ENCODE assay signal across 16 cellular contexts in the genomic region with DNA sequence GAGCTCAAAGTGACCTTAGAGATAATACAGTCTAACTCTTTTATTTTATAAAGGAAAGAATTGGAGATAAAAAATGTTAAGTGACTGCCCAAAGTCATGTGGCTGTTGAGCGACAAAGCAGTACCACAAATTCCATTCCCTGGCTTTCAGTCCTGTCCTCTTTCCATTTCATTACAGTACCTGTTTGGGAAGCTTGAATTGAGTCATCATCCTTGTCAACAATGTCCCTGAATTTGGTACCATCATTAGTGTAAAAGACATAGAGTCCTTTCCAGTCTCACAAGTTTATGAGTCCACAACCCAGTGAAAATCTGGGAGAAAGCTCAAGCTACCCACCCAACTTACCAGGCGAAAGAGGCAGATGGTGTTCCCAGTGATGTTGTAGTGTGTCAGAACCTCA. TPM values are rescaled to one million over a fixed set of nuclear protein-coding genes. Genes with fewer than 3 reads are reported as not detected.
DNase-seq lines count a peak whose midpoint lies in the region; FAIRE-seq and TF ChIP-seq lines count a peak whose summit lies in the region.
"Had no signal": no experiment of that assay in that cellular context is flagged by ENCODE, and none has a peak within 500 bp of the region (broad histone marks: within the 10 kb centered on the region; RNA-seq: fewer than 3 reads in every experiment).

No MANE protein-coding gene starts in this region.

- H3K36me3 ChIP-seq in colonic mucosa, result no peaks in the 10 kb centered on the region
- H3K36me3 ChIP-seq in tibial artery, result no peaks in the 10 kb centered on the region
- no peaks in the 10 kb centered on the region for H3K36me3 ChIP-seq in SK-N-SH (replicated peaks in 1 of 2; ENCODE audit: control insufficient read depth in 1 of 2, insufficient read depth in 2 of 2, low read length in 1 of 2)

- H3K9me3 Mint-ChIP-seq in nephron, result peaks cover 2% of the 10 kb centered on the region
- H3K9me3 Mint-ChIP-seq: GM23338 had no signal

- no peak for TF ChIP-seq CTCF in colonic mucosa (IDR thresholded peaks at IDR 0.05)
- TF ChIP-seq CTCF in nephron (IDR thresholded peaks at IDR 0.05; ENCODE audit: unreplicated experiment in 3 of 3), result no peak
- TF ChIP-seq CTCF in tibial artery (IDR thresholded peaks at IDR 0.05), result no peak
- no peak for TF ChIP-seq CTCF in SK-N-SH (IDR thresholded peaks at IDR 0.05)

- no peak overlapping the region for H3K4me3 Mint-ChIP-seq in nephron
- H3K4me3 Mint-ChIP-seq: GM23338 had no signal

- no peak for TF ChIP-seq RAD21 in SK-N-SH (IDR thresholded peaks at IDR 0.05; ENCODE audit: low read length)

- H3K27me3 ChIP-seq in colonic mucosa (no peaks in the 10 kb centered on the region), tibial artery (no peaks in the 10 kb centered on the region), SK-N-SH (ENCODE audit: insufficient read depth) (no peaks in the 10 kb centered on the region)
- H3K27me3 ChIP-seq: BLaER1 had no signal

- no peaks in the 10 kb centered on the region for H3K79me2 ChIP-seq in SK-N-SH (ENCODE audit: insufficient read depth)

- no peak overlapping the region; the same call in 1 of the 2 replicates for H2AFZ ChIP-seq in SK-N-SH (ENCODE audit: low read depth)
- H2AFZ ChIP-seq: GM23338 had no signal

- no peaks in the 10 kb centered on the region for H3K9me2 ChIP-seq in SK-N-SH

- H3K27me3 Mint-ChIP-seq in nephron (ENCODE audit: low read depth), result no peaks in the 10 kb centered on the region

- DNase-seq in HT-29 (ENCODE audit: low spot score) (peak; percentile 54), colonic mucosa (no peak), urothelium cell line (ENCODE audit: low spot score) (no peak), tibial artery (no peak), SK-N-SH (no peak)
- no peak for DNase-seq in activated naive CD4-positive, alpha-beta T cell treated with anti-CD3 and anti-CD28 coated beads, Interleukin-2, amount 50 U/mL, for 16 hours
- DNase-seq: DMS153, NCI-H2107, NCI-H345, NCI-H526 treated with DMSO at 0.1 percent for 48 hours, OCI-M1 had no signal

- H3K27ac Mint-ChIP-seq in nephron, result peak overlapping the region; percentile 95 to 98 (median 98)
- H3K27ac Mint-ChIP-seq: GM23338 had no signal

- intact Hi-C loops in colonic mucosa (cut with DNase I), result no loop called here
- intact Hi-C loops in tibial artery (cut with DNase I; ENCODE audit: low total_unique reads), result loop anchor here (10.0 kb wide), 1 partner anchor 50 kb away; no protein-coding TSS in a partner anchor

- H3K27ac ChIP-seq in colonic mucosa (peak overlapping the region; percentile 46), tibial artery (no peak overlapping the region), SK-N-SH (ENCODE audit: low read depth in 2 of 2, low read length in 1 of 2) (no peak overlapping the region)
- H3K27ac ChIP-seq: BLaER1 had no signal

- POLR2A ChIA-PET in SK-N-SH (lab: Yijun Ruan, JAX), result no interaction called here

- H4K20me1 ChIP-seq in SK-N-SH (ENCODE audit: insufficient read depth), result no peaks in the 10 kb centered on the region
- H4K20me1 ChIP-seq: BLaER1 had no signal

- H3K4me1 ChIP-seq in colonic mucosa (no peaks in the 10 kb centered on the region), tibial artery (peaks cover 0 to 20% (median 11%) of the 10 kb centered on the region in 4 donors), SK-N-SH (ENCODE audit: control insufficient read depth in 1 of 2, insufficient read depth in 2 of 2, low read depth in 1 of 2, low read length in 1 of 2) (peaks cover 0 to 10% of the 10 kb centered on the region in 2 experiments; a peak in 2 of 4 replicates)

- H3K36me3 Mint-ChIP-seq in nephron (ENCODE audit: low read depth), result no peaks in the 10 kb centered on the region

- H3K4me1 Mint-ChIP-seq in nephron, result peaks cover 25% of the 10 kb centered on the region

- no peaks in the 10 kb centered on the region for H3K9me3 ChIP-seq in colonic mucosa
- no peaks in the 10 kb centered on the region for H3K9me3 ChIP-seq in tibial artery
- H3K9me3 ChIP-seq in SK-N-SH, result no peaks in the 10 kb centered on the region
- H3K9me3 ChIP-seq: BLaER1 had no signal

- no peak overlapping the region for H3K4me2 ChIP-seq in SK-N-SH
- H3K4me2 ChIP-seq: BLaER1, GM23338 had no signal

- FAIRE-seq in urothelium cell line (lab: Jason Lieb, UNC), result peak; percentile 35
- FAIRE-seq: K562 had no signal

- peaks cover 9% of the 10 kb centered on the region for H3F3A ChIP-seq in SK-N-SH (replicated peaks; ENCODE audit: insufficient read depth)

- TF ChIP-seq EP300 in SK-N-SH (IDR thresholded peaks at IDR 0.05; ENCODE audit: borderline replicate concordance in 1 of 2, low read depth in 1 of 2, low read length in 1 of 2), result no peak

- no peak overlapping the region for H3K4me3 ChIP-seq in colonic mucosa
- no peak overlapping the region for H3K4me3 ChIP-seq in tibial artery
- no peak overlapping the region for H3K4me3 ChIP-seq in SK-N-SH (ENCODE audit: low read depth in 2 of 2, low read length in 1 of 2)
- H3K4me3 ChIP-seq: BLaER1, GM23338, K562 had no signal

- CTCF ChIA-PET in SK-N-SH (lab: Yijun Ruan, JAX), result interaction anchor here (1.2 kb wide), 1 partner anchor 22 kb away, joined by 3 read pairs; no protein-coding TSS in a partner anchor

- H3K9ac ChIP-seq in colonic mucosa (ENCODE audit: low read depth in 2 of 2, low read length in 2 of 2), result no peak overlapping the region
- H3K9ac ChIP-seq in SK-N-SH, result no peak overlapping the region
- H3K9ac ChIP-seq: BLaER1 had no signal

- 93% methylated on average over 2 of the region's 2 CpGs for WGBS in SK-N-SH (ENCODE audit: low lambda C conversion rate)

TF ChIP-seq in SK-N-SH, 30 proteins besides CTCF, POLR2A, EP300 and RAD21 (continues in another document):
- TF ChIP-seq RCOR1 (IDR thresholded peaks at IDR 0.05; ENCODE audit: low read length), result no peak
- TF ChIP-seq ELF1 (IDR thresholded peaks at IDR 0.05), result no peak
- TF ChIP-seq FOSL2 (IDR thresholded peaks at IDR 0.05; ENCODE audit: borderline replicate concordance, low read depth), result no peak
- TF ChIP-seq, protein P1, sequence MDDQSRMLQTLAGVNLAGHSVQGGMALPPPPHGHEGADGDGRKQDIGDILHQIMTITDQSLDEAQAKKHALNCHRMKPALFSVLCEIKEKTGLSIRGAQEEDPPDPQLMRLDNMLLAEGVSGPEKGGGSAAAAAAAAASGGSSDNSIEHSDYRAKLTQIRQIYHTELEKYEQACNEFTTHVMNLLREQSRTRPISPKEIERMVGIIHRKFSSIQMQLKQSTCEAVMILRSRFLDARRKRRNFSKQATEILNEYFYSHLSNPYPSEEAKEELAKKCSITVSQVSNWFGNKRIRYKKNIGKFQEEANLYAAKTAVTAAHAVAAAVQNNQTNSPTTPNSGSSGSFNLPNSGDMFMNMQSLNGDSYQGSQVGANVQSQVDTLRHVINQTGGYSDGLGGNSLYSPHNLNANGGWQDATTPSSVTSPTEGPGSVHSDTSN (IDR thresholded peaks at IDR 0.05), result no peak
- TF ChIP-seq CHD2 (IDR thresholded peaks at IDR 0.05; ENCODE audit: low read length, partially characterized antibody), result no peak
- no peak for TF ChIP-seq SIN3A (IDR thresholded peaks at IDR 0.05; ENCODE audit: borderline replicate concordance, low read depth, low read length)
- no peak for TF ChIP-seq FOXM1 (IDR thresholded peaks at IDR 0.05; ENCODE audit: low read depth)
- TF ChIP-seq POLR2AphosphoS5 (IDR thresholded peaks at IDR 0.05; ENCODE audit: low read depth, low read length), result no peak
- TF ChIP-seq TCF12 (IDR thresholded peaks at IDR 0.05), result no peak
- no peak for TF ChIP-seq NRF1 (IDR thresholded peaks at IDR 0.05; ENCODE audit: low read depth, low read length)
- TF ChIP-seq RFX5 (IDR thresholded peaks at IDR 0.05; ENCODE audit: low read length), result no peak
- TF ChIP-seq, protein P2, sequence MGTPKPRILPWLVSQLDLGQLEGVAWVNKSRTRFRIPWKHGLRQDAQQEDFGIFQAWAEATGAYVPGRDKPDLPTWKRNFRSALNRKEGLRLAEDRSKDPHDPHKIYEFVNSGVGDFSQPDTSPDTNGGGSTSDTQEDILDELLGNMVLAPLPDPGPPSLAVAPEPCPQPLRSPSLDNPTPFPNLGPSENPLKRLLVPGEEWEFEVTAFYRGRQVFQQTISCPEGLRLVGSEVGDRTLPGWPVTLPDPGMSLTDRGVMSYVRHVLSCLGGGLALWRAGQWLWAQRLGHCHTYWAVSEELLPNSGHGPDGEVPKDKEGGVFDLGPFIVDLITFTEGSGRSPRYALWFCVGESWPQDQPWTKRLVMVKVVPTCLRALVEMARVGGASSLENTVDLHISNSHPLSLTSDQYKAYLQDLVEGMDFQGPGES (IDR thresholded peaks at IDR 0.05; ENCODE audit: low read depth, low read length), result no peak
- TF ChIP-seq NFIC (IDR thresholded peaks at IDR 0.05; ENCODE audit: borderline replicate concordance), result no peak
- TF ChIP-seq, protein P3, sequence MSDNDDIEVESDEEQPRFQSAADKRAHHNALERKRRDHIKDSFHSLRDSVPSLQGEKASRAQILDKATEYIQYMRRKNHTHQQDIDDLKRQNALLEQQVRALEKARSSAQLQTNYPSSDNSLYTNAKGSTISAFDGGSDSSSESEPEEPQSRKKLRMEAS (IDR thresholded peaks at IDR 0.05; ENCODE audit: low read depth), result no peak
- TF ChIP-seq SMC3 (IDR thresholded peaks at IDR 0.05; ENCODE audit: low read depth, low read length), result no peak

RNA-seq across cellular contexts. Expression of a gene that starts 3.8 kb away (rescaled TPM):
- total RNA-seq in HT-29 (2014; rRNA removed; shearing (Covaris generic)), result 0.28 and 0.37 TPM in 2 replicates
- total RNA-seq in colonic mucosa, result 1 to 10 TPM in 1 of 2 donors, under 1 TPM in 1; 0.52 to 2.1 TPM
- 0.64 and 1.1 TPM in 2 replicates for polyA plus RNA-seq in SK-N-SH (2012; rRNA removed)
- 1.2 and 1.7 TPM in 2 replicates for polyA plus RNA-seq in SK-N-SH (2012; cell fraction: cytosol; rRNA removed)
- polyA plus RNA-seq in SK-N-SH (2012; cell fraction: nucleus; rRNA removed), result 0.22 and 0.58 TPM in 2 replicates
- total RNA-seq: GM23338 had no signal
- polyA plus RNA-seq: GM23338, K562 had no signal

RNA-seq across cellular contexts. Expression of a gene that starts 26.9 kb away (rescaled TPM):
- total RNA-seq in HT-29 (2014; rRNA removed; shearing (Covaris generic)), result 42.2 and 46.1 TPM in 2 replicates
- total RNA-seq in colonic mucosa, result 10 to 100 TPM; 21.5 to 40.8 TPM
- 362 and 393 TPM in 2 replicates for polyA plus RNA-seq in SK-N-SH (2012; rRNA removed)
- polyA plus RNA-seq in SK-N-SH (2012; cell fraction: cytosol; rRNA removed), result 353 and 368 TPM in 2 replicates
- 212 and 243 TPM in 2 replicates for polyA plus RNA-seq in SK-N-SH (2012; cell fraction: nucleus; rRNA removed)
- total RNA-seq: GM23338 had no signal

RNA-seq across cellular contexts. Expression of a gene that starts 38.3 kb away (rescaled TPM):
- total RNA-seq in HT-29 (2014; rRNA removed; shearing (Covaris generic)), result not detected in 2 replicates
- not detected for total RNA-seq in colonic mucosa
- not detected in 2 replicates for polyA plus RNA-seq in SK-N-SH (2012; rRNA removed)
- polyA plus RNA-seq in SK-N-SH (2012; cell fraction: cytosol; rRNA removed), result not detected in 2 replicates
- 0.10 TPM in 1 of 2 replicates, not detected in the other for polyA plus RNA-seq in SK-N-SH (2012; cell fraction: nucleus; rRNA removed)
- total RNA-seq: GM23338, K562, SK-MEL-5 had no signal
- polyA plus RNA-seq: GM23338 had no signal

RNA-seq across cellular contexts. Expression of a gene that starts 48.9 kb away (rescaled TPM):
- 0.21 and 0.64 TPM in 2 replicates for total RNA-seq in HT-29 (2014; rRNA removed; shearing (Covaris generic))
- total RNA-seq in colonic mucosa, result 100 to 1,000 TPM in 1 of 2 donors, 10 to 100 TPM in 1; 37.6 to 180 TPM
- polyA plus RNA-seq in SK-N-SH (2012; rRNA removed), result 76.2 and 109 TPM in 2 replicates
- 103 and 113 TPM in 2 replicates for polyA plus RNA-seq in SK-N-SH (2012; cell fraction: cytosol; rRNA removed)
- 41.9 and 53.5 TPM in 2 replicates for polyA plus RNA-seq in SK-N-SH (2012; cell fraction: nucleus; rRNA removed)
- total RNA-seq: GM23338 had no signal
- polyA plus RNA-seq: K562 had no signal
